Comparison of ENCODE assay signal across 13 cellular contexts in genomic region chr3:129614927-129615363, GRCh38. TPM values are rescaled to one million over a fixed set of nuclear protein-coding genes. Genes with fewer than 3 reads are reported as not detected.
A peak's percentile ranks its signal among the peaks of the same experiment; 100 is the strongest.
DNase-seq lines count a peak whose midpoint lies in the region; ATAC-seq and TF ChIP-seq lines count a peak whose summit lies in the region.
"Had no signal": no experiment of that assay in that cellular context is flagged by ENCODE, and none has a peak within 500 bp of the region (broad histone marks: within the 10 kb centered on the region; RNA-seq: fewer than 3 reads in every experiment).

No MANE protein-coding gene starts in this region.

- H3K4me1 ChIP-seq in mucosa of descending colon (ENCODE audit: low read depth) = no peaks in the 10 kb centered on the region
- peaks cover 0 to 25% (median 8%) of the 10 kb centered on the region in 4 donors for H3K4me1 ChIP-seq in transverse colon

- no peak for TF ChIP-seq CTCF in mucosa of descending colon (IDR thresholded peaks at IDR 0.05)
- no peak for TF ChIP-seq CTCF in transverse colon (IDR thresholded peaks at IDR 0.05)

- H3K9me3 ChIP-seq in mucosa of descending colon (no peaks in the 10 kb centered on the region), transverse colon (no peaks in the 10 kb centered on the region)

- DNase-seq in OCI-M1 (lab: John Stamatoyannopoulos, UW) (peak; percentile 73), mucosa of descending colon (peak; percentile 64 to 76 (median 69)), transverse colon (peak; percentile 62), iPS-NIHi11 (ENCODE audit: low spot score) (no peak)
- DNase-seq in stimulated activated CD4-positive, alpha-beta T cell treated with anti-CD3 and anti-CD28 coated beads, Interleukin-12 subunit alpha, Interleukin-12 subunit beta, amount 100 ng/mL, for 4 hours = no peak
- DNase-seq: activated T-cell treated with anti-CD3 and anti-CD28 coated beads for 4 hours, Calu3, KG1, midbrain, NCI-H1694 treated with DMSO at 0.1 percent for 48 hours, WERI-Rb-1 had no signal

- WGBS in transverse colon (ENCODE audit: low coverage in 1 of 2), 2 donors = 20 to 28% methylated on average over 2 to 5 of the region's 5 CpGs

- peak overlapping the region; percentile 44 to 69 (median 57) for H3K27ac ChIP-seq in transverse colon
- H3K27ac ChIP-seq: WERI-Rb-1 had no signal

- TF ChIP-seq POLR2A in transverse colon (IDR thresholded peaks at IDR 0.05) = no peak

- H3K36me3 ChIP-seq in mucosa of descending colon (ENCODE audit: low read depth) = no peaks in the 10 kb centered on the region
- no peaks in the 10 kb centered on the region for H3K36me3 ChIP-seq in transverse colon
- H3K36me3 ChIP-seq: WERI-Rb-1 had no signal

- no peak for TF ChIP-seq EP300 in transverse colon (IDR thresholded peaks at IDR 0.05; ENCODE audit: low read depth)

- H3K27me3 ChIP-seq in transverse colon = no peaks in the 10 kb centered on the region

- intact Hi-C loops in mucosa of descending colon (cut with DNase I, micrococcal nuclease) (no loop called here), transverse colon (cut with DNase I; ENCODE audit: low total_unique reads) (no loop called here)

- H3K4me3 ChIP-seq in mucosa of descending colon (no peak overlapping the region), transverse colon (no peak overlapping the region)

- in situ Hi-C loops in transverse colon (cut with MboI; ENCODE audit: low pct_ligation_motif_present in 1 of 4, low pct_unique_long_range_greater_than_20kb in 1 of 4, low sequenced_read_pairs in 3 of 4) = no loop called here

- ATAC-seq in esophagus mucosa (peak; percentile 25), mucosa of descending colon (peak; percentile 74), HG03439 (IDR thresholded peaks at IDR 0.05; ENCODE audit: unreplicated experiment) (no peak)

RNA-seq across cellular contexts. Expression of gene PLXND1, which starts 8.5 kb away (rescaled TPM):
- total RNA-seq in esophagus mucosa = 15.8 TPM
- total RNA-seq in mucosa of descending colon = 10 to 100 TPM; 26.8 to 57.1 (median 48.1) TPM
- 10 to 100 TPM; 26.4 to 71.8 (median 35.8) TPM for total RNA-seq in transverse colon

Comparison
In these comparisons a context has a peak if more than half of its experiments do, and no peak if none do; other contexts are left out.
1. DNase-seq: peak in OCI-M1 (single experiment), mucosa of descending colon (3 of 3) and transverse colon (single experiment); none in iPS-NIHi11 (single experiment) and stimulated activated CD4-positive, alpha-beta T cell treated with anti-CD3 and anti-CD28 coated beads, Interleukin-12 subunit alpha, Interleukin-12 subunit beta, amount 100 ng/mL, for 4 hours (single experiment).